In genomic region chr17:37609170-37610040, GRCh38 we compare ENCODE assay signal across 8 cellular contexts. TPM values are rescaled to one million over a fixed set of nuclear protein-coding genes. Genes with fewer than 3 reads are reported as not detected.
DNase-seq lines count a peak whose midpoint lies in the region; ATAC-seq and TF ChIP-seq lines count a peak whose summit lies in the region.

A gene with protein sequence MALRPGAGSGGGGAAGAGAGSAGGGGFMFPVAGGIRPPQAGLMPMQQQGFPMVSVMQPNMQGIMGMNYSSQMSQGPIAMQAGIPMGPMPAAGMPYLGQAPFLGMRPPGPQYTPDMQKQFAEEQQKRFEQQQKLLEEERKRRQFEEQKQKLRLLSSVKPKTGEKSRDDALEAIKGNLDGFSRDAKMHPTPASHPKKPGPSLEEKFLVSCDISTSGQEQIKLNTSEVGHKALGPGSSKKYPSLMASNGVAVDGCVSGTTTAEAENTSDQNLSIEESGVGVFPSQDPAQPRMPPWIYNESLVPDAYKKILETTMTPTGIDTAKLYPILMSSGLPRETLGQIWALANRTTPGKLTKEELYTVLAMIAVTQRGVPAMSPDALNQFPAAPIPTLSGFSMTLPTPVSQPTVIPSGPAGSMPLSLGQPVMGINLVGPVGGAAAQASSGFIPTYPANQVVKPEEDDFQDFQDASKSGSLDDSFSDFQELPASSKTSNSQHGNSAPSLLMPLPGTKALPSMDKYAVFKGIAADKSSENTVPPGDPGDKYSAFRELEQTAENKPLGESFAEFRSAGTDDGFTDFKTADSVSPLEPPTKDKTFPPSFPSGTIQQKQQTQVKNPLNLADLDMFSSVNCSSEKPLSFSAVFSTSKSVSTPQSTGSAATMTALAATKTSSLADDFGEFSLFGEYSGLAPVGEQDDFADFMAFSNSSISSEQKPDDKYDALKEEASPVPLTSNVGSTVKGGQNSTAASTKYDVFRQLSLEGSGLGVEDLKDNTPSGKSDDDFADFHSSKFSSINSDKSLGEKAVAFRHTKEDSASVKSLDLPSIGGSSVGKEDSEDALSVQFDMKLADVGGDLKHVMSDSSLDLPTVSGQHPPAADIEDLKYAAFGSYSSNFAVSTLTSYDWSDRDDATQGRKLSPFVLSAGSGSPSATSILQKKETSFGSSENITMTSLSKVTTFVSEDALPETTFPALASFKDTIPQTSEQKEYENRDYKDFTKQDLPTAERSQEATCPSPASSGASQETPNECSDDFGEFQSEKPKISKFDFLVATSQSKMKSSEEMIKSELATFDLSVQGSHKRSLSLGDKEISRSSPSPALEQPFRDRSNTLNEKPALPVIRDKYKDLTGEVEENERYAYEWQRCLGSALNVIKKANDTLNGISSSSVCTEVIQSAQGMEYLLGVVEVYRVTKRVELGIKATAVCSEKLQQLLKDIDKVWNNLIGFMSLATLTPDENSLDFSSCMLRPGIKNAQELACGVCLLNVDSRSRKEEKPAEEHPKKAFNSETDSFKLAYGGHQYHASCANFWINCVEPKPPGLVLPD (N-terminal part only) (minus strand): TSS chr17:37609418. CDS start chr17:37609355, 63 bp downstream.

- peak; percentile 89 for ATAC-seq in effector memory CD8-positive, alpha-beta T cell (replicated peaks)

- peak within 1 kb of the TSS; percentile 81 for H3K4me2 ChIP-seq in mesenchymal stem cell (ENCODE audit: low read length, poor library complexity, severe bottlenecking)

- POLR2A ChIA-PET in activated CD8-positive, alpha-beta memory T cell treated with anti-CD3 and anti-CD28 coated beads for 36 hours (lab: Charles Lee), result interaction anchor here (0.6 to 1.0 kb wide), 6 partner anchors 18 to 715 kb away, joined by 3 to 6 read pairs (median 4); partner anchors contain the start of gene DUSP14

- peak within 1 kb of the TSS; percentile 95 for H2BK120ac ChIP-seq in mesenchymal stem cell (ENCODE audit: low read depth, low read length)

- H3K36me3 Mint-ChIP-seq in effector memory CD8-positive, alpha-beta T cell (ENCODE audit: insufficient read depth), result peaks cover 16% of the 10 kb centered on the region

- H2BK15ac ChIP-seq in mesenchymal stem cell (ENCODE audit: low read depth, poor library complexity, severe bottlenecking), result peak within 1 kb of the TSS; percentile 96

- WGBS in mesenchymal stem cell, result 4% methylated on average over 53 of the region's 60 CpGs

- H3K9me3 Mint-ChIP-seq in effector memory CD8-positive, alpha-beta T cell, result no peaks in the 10 kb centered on the region

- H3K4me1 ChIP-seq in mesenchymal stem cell (ENCODE audit: control insufficient read depth, insufficient read depth, low read depth, low read length), result peaks cover 4% of the 10 kb centered on the region

- CTCF ChIA-PET in activated CD8-positive, alpha-beta memory T cell treated with anti-CD3 and anti-CD28 coated beads for 36 hours (lab: Charles Lee), result interaction anchor here (0.5 to 1.3 kb wide), 3 partner anchors 41 to 88 kb away, joined by 3 to 4 read pairs (median 3); no protein-coding TSS in a partner anchor

- no peak within 1 kb of the TSS for H3K23ac ChIP-seq in mesenchymal stem cell (ENCODE audit: low read length in 2 of 2)

- peak within 1 kb of the TSS; percentile 8 to 11 for H2BK12ac ChIP-seq in mesenchymal stem cell (ENCODE audit: low read length in 2 of 2)

- H3K27ac ChIP-seq in mesenchymal stem cell (ENCODE audit: low read length, poor library complexity, severe bottlenecking), result peak within 1 kb of the TSS; percentile 95

- peak within 1 kb of the TSS; percentile 6 for H2AK5ac ChIP-seq in mesenchymal stem cell (ENCODE audit: low read length, severe bottlenecking)

- no peak within 1 kb of the TSS for H2AFZ ChIP-seq in mesenchymal stem cell (ENCODE audit: low read depth, low read length)

- H3K4ac ChIP-seq in mesenchymal stem cell (ENCODE audit: low read depth in 1 of 2, low read length in 2 of 2), result peak within 1 kb of the TSS; percentile 72 to 86

- H3K9me3 ChIP-seq in mesenchymal stem cell (ENCODE audit: control insufficient read depth, low read length), result no peaks in the 10 kb centered on the region

- H3K4me1 Mint-ChIP-seq in effector memory CD8-positive, alpha-beta T cell (ENCODE audit: low read depth in 2 of 2), result peaks cover 18 to 38% of the 10 kb centered on the region in 2 donors

- H3K27ac Mint-ChIP-seq in effector memory CD8-positive, alpha-beta T cell, result peak within 1 kb of the TSS; percentile 93 to 95

- H3K18ac ChIP-seq in mesenchymal stem cell (ENCODE audit: low read depth in 1 of 2, low read length in 2 of 2), result peak within 1 kb of the TSS; percentile 93 to 97

- peak within 1 kb of the TSS; percentile 96 for H3K9ac ChIP-seq in mesenchymal stem cell (ENCODE audit: low read length)

- no peaks in the 10 kb centered on the region for H3K27me3 Mint-ChIP-seq in effector memory CD8-positive, alpha-beta T cell

- no peaks in the 10 kb centered on the region for H3K27me3 ChIP-seq in mesenchymal stem cell (ENCODE audit: control insufficient read depth in 1 of 2, insufficient read depth in 1 of 2, low read length in 2 of 2)

- peak within 1 kb of the TSS; percentile 70 for H4K91ac ChIP-seq in mesenchymal stem cell (ENCODE audit: low read length)

- peak within 1 kb of the TSS; percentile 23 to 82 for H3K14ac ChIP-seq in mesenchymal stem cell (ENCODE audit: low read length in 2 of 2)

- peaks cover 0 to 25% of the 10 kb centered on the region in 2 experiments for H3K36me3 ChIP-seq in mesenchymal stem cell (ENCODE audit: control insufficient read depth in 1 of 2, insufficient read depth in 2 of 2, low read depth in 1 of 2, low read length in 2 of 2)

- peak within 1 kb of the TSS; percentile 78 to 91 for H3K4me3 ChIP-seq in mesenchymal stem cell (ENCODE audit: insufficient read depth in 1 of 2, low read depth in 1 of 2, low read length in 2 of 2)

- no peak for TF ChIP-seq CTCF in GM20000 (IDR thresholded peaks at IDR 0.05; ENCODE audit: extremely low read depth, missing control alignments)

- H2BK5ac ChIP-seq in mesenchymal stem cell (ENCODE audit: low read depth, low read length, poor library complexity, severe bottlenecking), result peak within 1 kb of the TSS; percentile 98

- peak within 1 kb of the TSS; percentile 83 to 93 for H3K4me3 Mint-ChIP-seq in effector memory CD8-positive, alpha-beta T cell

- peak; percentile 95 for DNase-seq in COLO668 (lab: John Stamatoyannopoulos, UW; ENCODE audit: unreplicated experiment)
- peak; percentile 99 for DNase-seq in GM20000 (ENCODE audit: low spot score)
- DNase-seq in HT-29 (ENCODE audit: low spot score), result peak; percentile 98
- DNase-seq in NK-92 treated with Interleukin-12 subunit alpha and Interleukin-12 subunit beta, amount 100 ng/mL, for 24 hours (lab: John Stamatoyannopoulos, UW), result peak; percentile 93
- DNase-seq in effector memory CD8-positive, alpha-beta T cell, result peak; percentile 93 to 98 (median 95)
- peak; percentile 97 for DNase-seq in mesenchymal stem cell
- DNase-seq in stimulated activated CD8-positive, alpha-beta memory T cell treated with anti-CD3 and anti-CD28 coated beads, Interleukin-12 subunit alpha, Interleukin-12 subunit beta, amount 100 ng/mL, for 4 hours (ENCODE audit: low read depth), result peak; percentile 97

- peak within 1 kb of the TSS; percentile 97 for H4K8ac ChIP-seq in mesenchymal stem cell (ENCODE audit: low read length)

- H3K79me1 ChIP-seq in mesenchymal stem cell (replicated peaks; ENCODE audit: low read length, poor library complexity, severe bottlenecking), result peaks cover 3% of the 10 kb centered on the region

RNA-seq across cellular contexts. Expression of the gene that starts here (rescaled TPM):
- 6.7 and 7.1 TPM in 2 replicates for total RNA-seq in HT-29 (2014; rRNA removed; shearing (Covaris generic))
- 10 to 100 TPM; 33.7 to 35.8 TPM for total RNA-seq in activated CD8-positive, alpha-beta memory T cell treated with anti-CD3 and anti-CD28 coated beads for 36 hours
- 18.9 TPM for polyA plus RNA-seq in mesenchymal stem cell (2013, experiment 1 of 2)
- polyA plus RNA-seq in mesenchymal stem cell (2013, experiment 2 of 2), result 17.9 TPM

Comparison
In these comparisons a context has a peak if more than half of its experiments do, and no peak if none do; other contexts are left out.
1. Peak in every context shown above with its lines: DNase-seq, ATAC-seq, H3K4me3 ChIP-seq and H3K27ac ChIP-seq.